18 cellular contexts compared by ENCODE assay signal in the genomic region with DNA sequence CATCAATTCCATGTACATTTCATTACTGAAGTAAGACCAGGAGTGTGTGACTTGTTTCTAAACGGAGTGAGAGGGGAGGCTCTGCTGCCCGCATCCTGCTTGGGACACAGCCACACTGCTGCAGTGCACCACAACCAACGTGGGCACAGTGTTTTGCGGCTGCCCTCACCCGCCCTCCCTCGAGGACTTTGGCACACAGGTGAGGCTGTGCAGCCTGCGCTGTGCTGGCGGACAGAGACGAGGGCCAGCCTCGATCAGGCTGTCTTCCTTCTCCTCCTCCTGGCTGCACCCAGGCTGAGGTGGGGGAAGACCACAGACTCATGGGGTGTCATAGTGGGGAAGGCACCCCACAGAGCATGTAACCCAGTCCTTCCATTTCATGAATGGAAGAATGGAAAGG. TPM values are rescaled to one million over a fixed set of nuclear protein-coding genes. Genes with fewer than 3 reads are reported as not detected.
DNase-seq lines count a peak whose midpoint lies in the region; ATAC-seq and TF ChIP-seq lines count a peak whose summit lies in the region.
"Had no signal": no experiment of that assay in that cellular context is flagged by ENCODE, and none has a peak within 500 bp of the region (broad histone marks: within the 10 kb centered on the region; RNA-seq: fewer than 3 reads in every experiment).

No MANE protein-coding gene starts in this region.

- CTCF ChIA-PET in naive thymus-derived CD4-positive, alpha-beta T cell (lab: Charles Lee): interaction anchor here (1.8 kb wide), 1 partner anchor 93 kb away, joined by 4 read pairs; no protein-coding TSS in a partner anchor
- CTCF ChIA-PET in MCF 10A (lab: Yijun Ruan, JAX): no interaction called here

- TF ChIP-seq CTCF in HFFc6 (IDR thresholded peaks at IDR 0.05) (no peak), MCF 10A (IDR thresholded peaks at IDR 0.05; ENCODE audit: unreplicated experiment) (no peak)

- no peaks in the 10 kb centered on the region for H3K9me3 ChIP-seq in naive thymus-derived CD4-positive, alpha-beta T cell (ENCODE audit: control insufficient read depth in 2 of 3, low read length in 3 of 3)
- H3K9me3 ChIP-seq: ascending aorta, esophagus muscularis mucosa, neutrophil, upper lobe of left lung had no signal

- peak; percentile 65 to 78 for ATAC-seq in activated naive CD4-positive, alpha-beta T cell treated with anti-CD3 and anti-CD28 coated beads, Interleukin-2, amount 50 U/mL, for 72 hours
- ATAC-seq in naive thymus-derived CD4-positive, alpha-beta T cell: peak; percentile 45

- H3K27me3 Mint-ChIP-seq in HFFc6 (ENCODE audit: insufficient read depth) (no peaks in the 10 kb centered on the region), MCF 10A (ENCODE audit: insufficient read depth, unreplicated experiment) (peaks cover 11% of the 10 kb centered on the region)
- H3K27me3 Mint-ChIP-seq in naive thymus-derived CD4-positive, alpha-beta T cell: peaks cover 79 to 83% (median 80%) of the 10 kb centered on the region in 5 donors

- intact Hi-C loops in naive thymus-derived CD4-positive, alpha-beta T cell (cut with micrococcal nuclease): no loop called here
- intact Hi-C loops in MCF 10A (cut with micrococcal nuclease): no loop called here

- H3K36me3 Mint-ChIP-seq in HFFc6 (ENCODE audit: low read depth): peaks cover 4% of the 10 kb centered on the region; the same call in 1 of the 2 replicates
- H3K36me3 Mint-ChIP-seq in activated naive CD4-positive, alpha-beta T cell treated with anti-CD3 and anti-CD28 coated beads, Interleukin-2, amount 50 U/mL, for 72 hours: peaks cover 0 to 5% of the 10 kb centered on the region in 2 donors
- H3K36me3 Mint-ChIP-seq in naive thymus-derived CD4-positive, alpha-beta T cell: peaks cover 0 to 11% (median 0%) of the 10 kb centered on the region in 5 donors
- no peaks in the 10 kb centered on the region for H3K36me3 Mint-ChIP-seq in MCF 10A (ENCODE audit: insufficient read depth, unreplicated experiment)
- H3K36me3 Mint-ChIP-seq: CD4-positive, CD25-positive, alpha-beta regulatory T cell; memory B cell had no signal

- H3K27me3 ChIP-seq in naive thymus-derived CD4-positive, alpha-beta T cell (ENCODE audit: control insufficient read depth in 2 of 2, insufficient read depth in 2 of 2, low read length in 2 of 2): peaks cover 3 to 16% of the 10 kb centered on the region in 2 donors
- H3K27me3 ChIP-seq: ascending aorta had no signal

- H3K4me3 Mint-ChIP-seq in HFFc6 (peak overlapping the region; percentile 91; the same call in 1 of the 2 replicates), MCF 10A (ENCODE audit: unreplicated experiment) (no peak overlapping the region)
- H3K4me3 Mint-ChIP-seq in naive thymus-derived CD4-positive, alpha-beta T cell: peak overlapping the region in 1 of 10 donors; percentile 55
- H3K4me3 Mint-ChIP-seq: CD4-positive, CD25-positive, alpha-beta regulatory T cell; memory B cell had no signal

- DNase-seq in activated CD4-positive, alpha-beta T cell treated with anti-CD3 and anti-CD28 coated beads for 48 hours: peak; percentile 50
- DNase-seq in activated CD4-positive, alpha-beta T cell treated with anti-CD3 and anti-CD28 coated beads for 4 hours: no peak
- DNase-seq in HFFc6: no peak
- no peak for DNase-seq in activated naive CD4-positive, alpha-beta T cell treated with anti-CD3 and anti-CD28 coated beads, Interleukin-2, amount 50 U/mL, for 72 hours (ENCODE audit: low spot score in 2 of 2)
- peak in 5 of 9 donors; percentile 15 to 36 (median 27) for DNase-seq in naive thymus-derived CD4-positive, alpha-beta T cell
- no peak for DNase-seq in MCF 10A (ENCODE audit: unreplicated experiment)
- no peak for DNase-seq in NCI-H2196 treated with DMSO at 0.1 percent for 48 hours (lab: John Stamatoyannopoulos, UW; ENCODE audit: unreplicated experiment)
- DNase-seq in ACHN: no peak
- DNase-seq: glutamatergic neuron; NCI-H146; NCI-H446; stimulated activated CD4-positive, alpha-beta T cell treated with anti-CD3 and anti-CD28 coated beads, Interleukin-2, amount 100 ng/mL, for 48 hours; upper lobe of left lung had no signal

- H3K4me1 Mint-ChIP-seq in HFFc6 (ENCODE audit: low read depth): peaks cover 83% of the 10 kb centered on the region
- peaks cover 22 to 39% (median 32%) of the 10 kb centered on the region in 7 donors for H3K4me1 Mint-ChIP-seq in naive thymus-derived CD4-positive, alpha-beta T cell
- H3K4me1 Mint-ChIP-seq in MCF 10A (ENCODE audit: insufficient read depth, unreplicated experiment): peaks cover 17% of the 10 kb centered on the region

- H3K4me1 ChIP-seq in naive thymus-derived CD4-positive, alpha-beta T cell (ENCODE audit: control insufficient read depth in 2 of 2, insufficient read depth in 2 of 2, low read length in 2 of 2): peaks cover 9 to 25% of the 10 kb centered on the region in 2 donors

- POLR2A ChIA-PET in naive thymus-derived CD4-positive, alpha-beta T cell (lab: Charles Lee): no interaction called here
- POLR2A ChIA-PET in MCF 10A (lab: Yijun Ruan, JAX): no interaction called here

- H3K27ac Mint-ChIP-seq in HFFc6 (peak overlapping the region; percentile 54; the same call in 1 of the 2 replicates), MCF 10A (ENCODE audit: low read depth, unreplicated experiment) (no peak overlapping the region)
- H3K27ac Mint-ChIP-seq in activated naive CD4-positive, alpha-beta T cell treated with anti-CD3 and anti-CD28 coated beads, Interleukin-2, amount 50 U/mL, for 72 hours: no peak overlapping the region
- no peak overlapping the region for H3K27ac Mint-ChIP-seq in naive thymus-derived CD4-positive, alpha-beta T cell
- H3K27ac Mint-ChIP-seq: memory B cell had no signal

- no peak overlapping the region for H3K4me3 ChIP-seq in naive thymus-derived CD4-positive, alpha-beta T cell (ENCODE audit: low read length)
- H3K4me3 ChIP-seq: ascending aorta, esophagus muscularis mucosa, upper lobe of left lung had no signal

- in situ Hi-C loops in ACHN (cut with HindIII; ENCODE audit: low pct_ligation_motif_present, low pct_unique_long_range_greater_than_20kb, low sequenced_read_pairs): no loop called here

- no peaks in the 10 kb centered on the region for H3K36me3 ChIP-seq in naive thymus-derived CD4-positive, alpha-beta T cell (ENCODE audit: control insufficient read depth in 2 of 3, insufficient read depth in 3 of 3, low read length in 3 of 3)
- H3K36me3 ChIP-seq: ascending aorta, esophagus muscularis mucosa, neutrophil, upper lobe of left lung had no signal

- H3K9me3 Mint-ChIP-seq in HFFc6 (no peaks in the 10 kb centered on the region), MCF 10A (ENCODE audit: unreplicated experiment) (no peaks in the 10 kb centered on the region)
- H3K9me3 Mint-ChIP-seq in activated naive CD4-positive, alpha-beta T cell treated with anti-CD3 and anti-CD28 coated beads, Interleukin-2, amount 50 U/mL, for 72 hours: no peaks in the 10 kb centered on the region
- no peaks in the 10 kb centered on the region for H3K9me3 Mint-ChIP-seq in naive thymus-derived CD4-positive, alpha-beta T cell
- H3K9me3 Mint-ChIP-seq: memory B cell had no signal

- no peak overlapping the region for H3K27ac ChIP-seq in naive thymus-derived CD4-positive, alpha-beta T cell (ENCODE audit: low read depth, low read length)
- H3K27ac ChIP-seq: ascending aorta, esophagus muscularis mucosa, neutrophil, upper lobe of left lung had no signal

- no TSS peak for BruUV-seq in MCF 10A (replicated peaks; lab: Mats Ljungman, UMichigan)

RNA-seq across cellular contexts. Expression of a gene that starts 31.0 kb away (rescaled TPM):
- 10 to 100 TPM; 14.6 to 19.6 (median 16.1) TPM for total RNA-seq in HFFc6 (2021; fragmentation: NEBNext Ultra II Directional; extraction: Animal tissue kit (Norgen Biotek cat#: 25700))
- 10 to 100 TPM in 1 of 2 donors, 1 to 10 TPM in 1; 4.4 to 16.2 TPM for total RNA-seq in activated naive CD4-positive, alpha-beta T cell treated with anti-CD3 and anti-CD28 coated beads, Interleukin-2, amount 50 U/mL, for 72 hours
- 10 to 100 TPM; 18.6 to 27.6 (median 19.8) TPM for total RNA-seq in naive thymus-derived CD4-positive, alpha-beta T cell
- polyA plus RNA-seq in naive thymus-derived CD4-positive, alpha-beta T cell: 10 to 100 TPM; 12.1 to 17.4 TPM
- total RNA-seq in MCF 10A (2022): 23.6 and 28.7 TPM in 2 replicates

Comparison
In these comparisons a context has a peak if more than half of its experiments do, and no peak if none do; other contexts are left out.
1. DNase-seq: peak in activated CD4-positive, alpha-beta T cell treated with anti-CD3 and anti-CD28 coated beads for 48 hours (single experiment) and naive thymus-derived CD4-positive, alpha-beta T cell (5 of 9); none in activated CD4-positive, alpha-beta T cell treated with anti-CD3 and anti-CD28 coated beads for 4 hours (0 of 2), HFFc6 (single experiment), activated naive CD4-positive, alpha-beta T cell treated with anti-CD3 and anti-CD28 coated beads, Interleukin-2, amount 50 U/mL, for 72 hours (0 of 2), MCF 10A (single experiment), NCI-H2196 treated with DMSO at 0.1 percent for 48 hours (single experiment) and ACHN (single experiment).